Comparison of ENCODE assay signal across 41 cellular contexts in the genomic region with DNA sequence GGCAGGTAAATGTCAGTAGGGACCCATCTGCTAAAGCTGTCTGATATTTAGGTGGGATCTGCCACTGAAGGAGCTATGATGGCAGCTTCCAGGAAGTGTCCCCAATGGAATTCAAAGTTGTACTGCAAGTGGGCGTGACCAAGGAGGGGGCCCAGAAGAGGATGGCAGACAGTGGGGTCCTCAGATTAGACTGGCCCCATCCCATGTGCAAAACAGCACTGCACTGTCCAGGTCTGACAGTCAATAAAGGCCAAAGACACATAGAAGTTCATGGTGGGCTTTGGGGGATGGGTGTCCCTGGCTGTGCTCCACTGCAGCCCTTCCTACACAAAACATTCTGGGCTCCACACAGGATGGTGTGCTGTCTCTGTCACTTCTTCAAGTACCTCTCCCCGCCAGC. TPM values are rescaled to one million over a fixed set of nuclear protein-coding genes. Genes with fewer than 3 reads are reported as not detected.
"Had no signal": no experiment of that assay in that cellular context is flagged by ENCODE, and none has a peak within 500 bp of the region (broad histone marks: within the 10 kb centered on the region; RNA-seq: fewer than 3 reads in every experiment).

No MANE protein-coding gene starts in this region.

- H3K27ac Mint-ChIP-seq: activated naive CD4-positive, alpha-beta T cell treated with anti-CD3 and anti-CD28 coated beads for 36 hours; activated naive CD4-positive, alpha-beta T cell treated with anti-CD3 and anti-CD28 coated beads, Interleukin-2, amount 10 ng/mL, durations not matched to agents 7 days and 5 days; activated naive CD4-positive, alpha-beta T cell treated with anti-CD3 and anti-CD28 coated beads, Interleukin-2, amount 50 U/mL, for 24 hours; activated naive CD4-positive, alpha-beta T cell treated with anti-CD3 and anti-CD28 coated beads, Interleukin-2, amount 50 U/mL, for 72 hours; activated naive CD8-positive, alpha-beta T cell; activated naive CD8-positive, alpha-beta T cell treated with anti-CD3 and anti-CD28 coated beads for 36 hours; activated naive CD8-positive, alpha-beta T cell treated with anti-CD3 and anti-CD28 coated beads, Interleukin-2, amount 10 ng/mL, durations not matched to agents 7 days and 5 days; activated naive CD8-positive, alpha-beta T cell treated with anti-CD3 and anti-CD28 coated beads, Interleukin-2, amount 50 U/mL, for 24 hours; activated T-cell treated with anti-CD3 and anti-CD28 coated beads, Interleukin-2, amount 50 U/mL, for 24 hours; activated T-cell treated with anti-CD3 and anti-CD28 coated beads, Interleukin-2, amount 50 U/mL, for 72 hours; activated T-helper 1 cell treated with anti-CD3 and anti-CD28 coated beads, Interleukin-12 subunit alpha, Interleukin-12 subunit beta, Interleukin-2, Interleukin-4 antibody, amounts not matched to agents 30 ng/mL and 10 ng/mL and 1 ng/mL, durations not matched to agents 14 hours and 24 hours and 36 hours; activated T-helper 17 cell treated with anti-CD3 and anti-CD28 coated beads, Interleukin-2, amount 50 U/mL, for 72 hours; activated T-helper 2 cell treated with anti-CD3 and anti-CD28 coated beads, Interferon-gamma antibody, Interleukin-2, Interleukin-4, amounts not matched to agents 10 μg/mL and 5 μg/mL and 100 μg/mL, durations not matched to agents 14 hours and 24 hours and 36 hours; brain had no signal

- ATAC-seq: activated naive CD4-positive, alpha-beta T cell treated with anti-CD3 and anti-CD28 coated beads, Interleukin-2, amount 50 U/mL, for 72 hours; activated naive CD8-positive, alpha-beta T cell treated with anti-CD3 and anti-CD28 coated beads, Interleukin-2, amount 50 U/mL, for 24 hours; activated T-cell treated with anti-CD3 and anti-CD28 coated beads, Interleukin-2, amount 50 U/mL, for 4 hours; activated T-cell treated with anti-CD3 and anti-CD28 coated beads, Interleukin-2, amount 50 U/mL, for 72 hours; activated T-helper 17 cell treated with anti-CD3 and anti-CD28 coated beads, Interleukin-2, amount 50 U/mL, for 72 hours; body of pancreas had no signal

- H3K36me3 ChIP-seq: adrenal gland, ascending aorta, brain microvascular endothelial cell, breast epithelium, cardiac muscle cell had no signal

- H3K4me1 ChIP-seq: adrenal gland, ascending aorta, body of pancreas, breast epithelium had no signal

- H3K4me3 ChIP-seq: adrenal gland, ascending aorta, body of pancreas, breast epithelium, cardiac muscle cell had no signal

- H3K27me3 ChIP-seq: adrenal gland, ascending aorta, body of pancreas, brain microvascular endothelial cell, breast epithelium, cardiac muscle cell had no signal

- DNase-seq: activated effector memory CD4-positive, alpha-beta T cell treated with anti-CD3 and anti-CD28 coated beads, Interleukin-2, amount 50 U/mL, for 16 hours; activated effector memory CD4-positive, alpha-beta T cell treated with Interleukin-2 at 50 U/mL for 16 hours; activated gamma-delta T cell; activated gamma-delta T cell treated with Interleukin-2 at 50 U/mL for 16 hours; activated naive CD4-positive, alpha-beta T cell; activated naive CD4-positive, alpha-beta T cell treated with anti-CD3 and anti-CD28 coated beads for 36 hours; activated naive CD4-positive, alpha-beta T cell treated with anti-CD3 and anti-CD28 coated beads, Interleukin-2, amount 10 ng/mL, durations not matched to agents 7 days and 5 days; activated naive CD4-positive, alpha-beta T cell treated with anti-CD3 and anti-CD28 coated beads, Interleukin-2, amount 50 U/mL, for 16 hours; activated naive CD4-positive, alpha-beta T cell treated with Interleukin-2 at 50 U/mL for 16 hours; activated naive CD8-positive, alpha-beta T cell treated with anti-CD3 and anti-CD28 coated beads for 36 hours; activated naive CD8-positive, alpha-beta T cell treated with anti-CD3 and anti-CD28 coated beads, Interleukin-2, amount 10 ng/mL, durations not matched to agents 7 days and 5 days; activated naive CD8-positive, alpha-beta T cell treated with anti-CD3 and anti-CD28 coated beads, Interleukin-2, amount 50 U/mL, for 24 hours; activated T-cell treated with anti-CD3 and anti-CD28 coated beads, Interleukin-2, amount 50 U/mL, for 1 hour; activated T-cell treated with anti-CD3 and anti-CD28 coated beads, Interleukin-2, amount 50 U/mL, for 24 hours; activated T-cell treated with anti-CD3 and anti-CD28 coated beads, Interleukin-2, amount 50 U/mL, for 4 hours; activated T-cell treated with anti-CD3 and anti-CD28 coated beads, Interleukin-2, amount 50 U/mL, for 48 hours; activated T-cell treated with anti-CD3 and anti-CD28 coated beads, Interleukin-2, amount 50 U/mL, for 72 hours; adrenal gland; amniotic stem cell; amygdala; anterior cingulate cortex; aorta; body of pancreas; brain microvascular endothelial cell; caudate nucleus; central memory CD4-positive, alpha-beta T cell; cerebellar nuclear complex had no signal

- FAIRE-seq: astrocyte, bronchial epithelial cell had no signal

- H3K4me1 Mint-ChIP-seq: activated naive CD4-positive, alpha-beta T cell treated with anti-CD3 and anti-CD28 coated beads, Interleukin-2, amount 10 ng/mL, durations not matched to agents 7 days and 5 days; activated naive CD4-positive, alpha-beta T cell treated with anti-CD3 and anti-CD28 coated beads, Interleukin-2, amount 50 U/mL, for 24 hours; activated naive CD8-positive, alpha-beta T cell treated with anti-CD3 and anti-CD28 coated beads for 36 hours; activated naive CD8-positive, alpha-beta T cell treated with anti-CD3 and anti-CD28 coated beads, Interleukin-2, amount 10 ng/mL, durations not matched to agents 7 days and 5 days; activated naive CD8-positive, alpha-beta T cell treated with anti-CD3 and anti-CD28 coated beads, Interleukin-2, amount 50 U/mL, for 24 hours; activated T-helper 17 cell treated with anti-CD3 and anti-CD28 coated beads, Interleukin-2, amount 50 U/mL, for 72 hours; brain; central memory CD8-positive, alpha-beta T cell had no signal

- H3K4me3 Mint-ChIP-seq: activated naive CD4-positive, alpha-beta T cell treated with anti-CD3 and anti-CD28 coated beads for 36 hours; activated naive CD4-positive, alpha-beta T cell treated with anti-CD3 and anti-CD28 coated beads, Interleukin-2, amount 10 ng/mL, durations not matched to agents 7 days and 5 days; activated naive CD4-positive, alpha-beta T cell treated with anti-CD3 and anti-CD28 coated beads, Interleukin-2, amount 50 U/mL, for 24 hours; activated naive CD8-positive, alpha-beta T cell; activated naive CD8-positive, alpha-beta T cell treated with anti-CD3 and anti-CD28 coated beads for 36 hours; activated naive CD8-positive, alpha-beta T cell treated with anti-CD3 and anti-CD28 coated beads, Interleukin-2, amount 10 ng/mL, durations not matched to agents 7 days and 5 days; activated naive CD8-positive, alpha-beta T cell treated with anti-CD3 and anti-CD28 coated beads, Interleukin-2, amount 50 U/mL, for 24 hours; activated T-cell treated with anti-CD3 and anti-CD28 coated beads, Interleukin-2, amount 50 U/mL, for 24 hours; activated T-cell treated with anti-CD3 and anti-CD28 coated beads, Interleukin-2, amount 50 U/mL, for 4 hours; activated T-cell treated with anti-CD3 and anti-CD28 coated beads, Interleukin-2, amount 50 U/mL, for 72 hours; activated T-helper 1 cell treated with anti-CD3 and anti-CD28 coated beads, Interleukin-12 subunit alpha, Interleukin-12 subunit beta, Interleukin-2, Interleukin-4 antibody, amounts not matched to agents 30 ng/mL and 10 ng/mL and 1 ng/mL, durations not matched to agents 14 hours and 24 hours and 36 hours; activated T-helper 17 cell treated with anti-CD3 and anti-CD28 coated beads, Interleukin-2, amount 50 U/mL, for 72 hours; brain; central memory CD8-positive, alpha-beta T cell had no signal

- H3K27me3 Mint-ChIP-seq: activated naive CD4-positive, alpha-beta T cell treated with anti-CD3 and anti-CD28 coated beads, Interleukin-2, amount 10 ng/mL, durations not matched to agents 7 days and 5 days; activated naive CD8-positive, alpha-beta T cell; activated naive CD8-positive, alpha-beta T cell treated with anti-CD3 and anti-CD28 coated beads for 36 hours; activated naive CD8-positive, alpha-beta T cell treated with anti-CD3 and anti-CD28 coated beads, Interleukin-2, amount 10 ng/mL, durations not matched to agents 7 days and 5 days; activated naive CD8-positive, alpha-beta T cell treated with anti-CD3 and anti-CD28 coated beads, Interleukin-2, amount 50 U/mL, for 24 hours; activated T-cell treated with anti-CD3 and anti-CD28 coated beads, Interleukin-2, amount 50 U/mL, for 24 hours; activated T-helper 17 cell treated with anti-CD3 and anti-CD28 coated beads, Interleukin-2, amount 50 U/mL, for 72 hours; central memory CD8-positive, alpha-beta T cell had no signal

- H3K27ac ChIP-seq: adrenal gland, ascending aorta, body of pancreas, brain microvascular endothelial cell, breast epithelium, cardiac muscle cell had no signal

- H3K36me3 Mint-ChIP-seq: activated naive CD4-positive, alpha-beta T cell treated with anti-CD3 and anti-CD28 coated beads, Interleukin-2, amount 10 ng/mL, durations not matched to agents 7 days and 5 days; activated naive CD4-positive, alpha-beta T cell treated with anti-CD3 and anti-CD28 coated beads, Interleukin-2, amount 50 U/mL, for 24 hours; activated naive CD8-positive, alpha-beta T cell; activated naive CD8-positive, alpha-beta T cell treated with anti-CD3 and anti-CD28 coated beads for 36 hours; activated naive CD8-positive, alpha-beta T cell treated with anti-CD3 and anti-CD28 coated beads, Interleukin-2, amount 10 ng/mL, durations not matched to agents 7 days and 5 days; brain had no signal

- H3K9me3 ChIP-seq: adrenal gland, ascending aorta, body of pancreas, breast epithelium had no signal

RNA-seq across cellular contexts. Expression of a gene that starts 49.8 kb away (rescaled TPM):
- total RNA-seq: activated naive CD4-positive, alpha-beta T cell treated with anti-CD3 and anti-CD28 coated beads for 36 hours; activated naive CD4-positive, alpha-beta T cell treated with anti-CD3 and anti-CD28 coated beads, Interleukin-2, amount 50 U/mL, for 72 hours; activated naive CD8-positive, alpha-beta T cell treated with anti-CD3 and anti-CD28 coated beads for 36 hours; activated naive CD8-positive, alpha-beta T cell treated with anti-CD3 and anti-CD28 coated beads, Interleukin-2, amount 10 ng/mL, durations not matched to agents 7 days and 5 days; activated T-cell treated with anti-CD3 and anti-CD28 coated beads, Interleukin-2, amount 50 U/mL, for 4 hours; activated T-cell treated with anti-CD3 and anti-CD28 coated beads, Interleukin-2, amount 50 U/mL, for 72 hours; activated T-helper 1 cell treated with anti-CD3 and anti-CD28 coated beads, Interleukin-12 subunit alpha, Interleukin-12 subunit beta, Interleukin-2, Interleukin-4 antibody, amounts not matched to agents 30 ng/mL and 10 ng/mL and 1 ng/mL, durations not matched to agents 14 hours and 24 hours and 36 hours; activated T-helper 17 cell treated with anti-CD3 and anti-CD28 coated beads, Interleukin-2, amount 50 U/mL, for 72 hours; ascending aorta; bronchial epithelial cell; chondrocyte had no signal
- polyA plus RNA-seq: aorta had no signal
